ENCODE assay signal across 1 cellular context in genomic region chr6:85464260-85464644, GRCh38.
TF ChIP-seq lines count a peak whose summit lies in the region.

No MANE protein-coding gene starts in this region.

TF ChIP-seq in GM23338, 12 proteins besides CTCF, POLR2A, EP300 and RAD21 (continued from another document):
- no peak for TF ChIP-seq ETS1 (IDR thresholded peaks at IDR 0.05)
- no peak for TF ChIP-seq POLR2AphosphoS5 (IDR thresholded peaks at IDR 0.05; ENCODE audit: low read depth)
- TF ChIP-seq ZNF114 (CRISPR knock-in tag; IDR thresholded peaks at IDR 0.05) = no peak
- no peak for TF ChIP-seq STAT1 (IDR thresholded peaks at IDR 0.05; ENCODE audit: unreplicated experiment)
- TF ChIP-seq NANOG (IDR thresholded peaks at IDR 0.05; ENCODE audit: borderline replicate concordance) = no peak
- TF ChIP-seq EZH2 (IDR thresholded peaks at IDR 0.05; ENCODE audit: low read depth, unreplicated experiment) = no peak
- no peak for TF ChIP-seq ZNF331 (CRISPR knock-in tag; IDR thresholded peaks at IDR 0.05; ENCODE audit: low read depth)
- TF ChIP-seq EZH2phosphoT487 (IDR thresholded peaks at IDR 0.05; ENCODE audit: unreplicated experiment) = no peak
- TF ChIP-seq REST (IDR thresholded peaks at IDR 0.05; ENCODE audit: unreplicated experiment) = no peak
